Comparison of ENCODE assay signal across 10 cellular contexts in genomic region chr9:70043285-70043684, GRCh38. TPM values are rescaled to one million over a fixed set of nuclear protein-coding genes. Genes with fewer than 3 reads are reported as not detected.
A peak's percentile ranks its signal among the peaks of the same experiment; 100 is the strongest.
DNase-seq lines count a peak whose midpoint lies in the region; ATAC-seq and TF ChIP-seq lines count a peak whose summit lies in the region.
"Had no signal": no experiment of that assay in that cellular context is flagged by ENCODE, and none has a peak within 500 bp of the region (broad histone marks: within the 10 kb centered on the region; RNA-seq: fewer than 3 reads in every experiment).

No MANE protein-coding gene starts in this region.

- in situ Hi-C loops in astrocyte of the cerebellum (cut with HindIII; ENCODE audit: low sequenced_read_pairs) (no loop called here), KBM-7 (cut with MboI; ENCODE audit: low pct_unique_long_range_greater_than_20kb, low sequenced_read_pairs) (no loop called here)

- no peaks in the 10 kb centered on the region for H3K36me3 ChIP-seq in BJ (ENCODE audit: control insufficient read depth, insufficient read depth, low read length)
- H3K36me3 ChIP-seq in prostate gland: no peaks in the 10 kb centered on the region

- no peak for DNase-seq in BJ (ENCODE audit: low read depth)
- DNase-seq in astrocyte of the cerebellum (ENCODE audit: low read depth): no peak
- DNase-seq in prostate gland (ENCODE audit: low spot score): no peak
- no peak for DNase-seq in KBM-7
- DNase-seq: erythroblast had no signal

- H3K27me3 ChIP-seq in BJ (ENCODE audit: control insufficient read depth, insufficient read depth, low read length) (no peaks in the 10 kb centered on the region), prostate gland (replicated peaks; ENCODE audit: insufficient read depth) (no peaks in the 10 kb centered on the region)

- CTCF ChIA-PET in BJ (lab: Yijun Ruan, JAX): interaction anchor here (1.0 to 2.5 kb wide), 3 partner anchors 30 to 67 kb away, joined by 3 to 11 read pairs (median 4); no protein-coding TSS in a partner anchor

- POLR2A ChIA-PET in BJ (lab: Charles Lee): interaction anchor here (0.5 to 0.6 kb wide), 2 partner anchors 92 to 1720 kb away, joined by 3 to 10 read pairs; no protein-coding TSS in a partner anchor

- no peak for ATAC-seq in GM19324 (IDR thresholded peaks at IDR 0.05; ENCODE audit: low FRiP score, unreplicated experiment)
- no peak for ATAC-seq in HG02798 (IDR thresholded peaks at IDR 0.05; ENCODE audit: poor library complexity, unreplicated experiment)
- no peak for ATAC-seq in HG03342 (IDR thresholded peaks at IDR 0.05; ENCODE audit: unreplicated experiment)

- no peak for TF ChIP-seq CTCF in BJ (IDR thresholded peaks at IDR 0.05; ENCODE audit: insufficient read depth, low read depth, low read length)
- no peak for TF ChIP-seq CTCF in astrocyte of the cerebellum (IDR thresholded peaks at IDR 0.05; ENCODE audit: low read depth, low read length, missing control alignments)
- no peak for TF ChIP-seq CTCF in prostate gland (IDR thresholded peaks at IDR 0.05)

- intact Hi-C loops in prostate gland (cut with DNase I): loop anchor here (5.0 to 10.0 kb wide), 2 partner anchors 71 to 372 kb away; partner anchors contain the start of gene KLF9

- H3K4me3 ChIP-seq in BJ (ENCODE audit: low read depth, low read length) (peak overlapping the region; percentile 49), astrocyte of the cerebellum (ENCODE audit: low read depth, low read length) (peak overlapping the region; percentile 42), iPS-18c (ENCODE audit: insufficient read depth, low read depth, low read length) (peak overlapping the region; percentile 65), prostate gland (peak overlapping the region; percentile 25 to 31)

- H3K27ac ChIP-seq in prostate gland: peak overlapping the region; percentile 57 to 77
- H3K27ac ChIP-seq: KMS-11 had no signal

- WGBS in prostate gland: 32% methylated on average over 7 of the region's 7 CpGs

- H3K4me1 ChIP-seq in prostate gland (replicated peaks): no peaks in the 10 kb centered on the region

- TF ChIP-seq POLR2A in prostate gland (IDR thresholded peaks at IDR 0.05): no peak

- H3K9me3 ChIP-seq in iPS-18c (ENCODE audit: control insufficient read depth, insufficient read depth, low read length): no peaks in the 10 kb centered on the region
- H3K9me3 ChIP-seq in prostate gland: no peaks in the 10 kb centered on the region

RNA-seq across cellular contexts. Expression of gene MAMDC2, which starts 0.4 kb away (rescaled TPM):
- 28.0 and 35.8 TPM in 2 replicates for polyA plus RNA-seq in BJ (2011; rRNA removed)
- polyA minus RNA-seq in BJ (2011; rRNA and poly(A)+ RNA removed): 13.0 and 19.5 TPM in 2 replicates
- total RNA-seq in prostate gland: 10 to 100 TPM in 1 of 2 donors, 1 to 10 TPM in 1; 4.2 to 33.8 TPM
